Comparison of ENCODE assay signal across 8 cellular contexts in genomic region chr4:53366301-53366716, GRCh38. TPM values are rescaled to one million over a fixed set of nuclear protein-coding genes. Genes with fewer than 3 reads are reported as not detected.
A peak's percentile ranks its signal among the peaks of the same experiment; 100 is the strongest.
DNase-seq lines count a peak whose midpoint lies in the region; ATAC-seq and TF ChIP-seq lines count a peak whose summit lies in the region.

No MANE protein-coding gene starts in this region.

- CTCF ChIA-PET in HCT116 (lab: Charles Lee): no interaction called here

- H3K27me3 ChIP-seq in HCT116 (ENCODE audit: insufficient read depth, low read length): no peaks in the 10 kb centered on the region
- no peaks in the 10 kb centered on the region for H3K27me3 ChIP-seq in right lobe of liver
- no peaks in the 10 kb centered on the region for H3K27me3 ChIP-seq in vagina

- peaks cover 3 to 5% of the 10 kb centered on the region in 2 donors for H3K36me3 Mint-ChIP-seq in CD14-positive monocyte
- peaks cover 9% of the 10 kb centered on the region for H3K36me3 Mint-ChIP-seq in activated T-helper 2 cell treated with anti-CD3 and anti-CD28 coated beads, Interferon-gamma antibody, Interleukin-2, Interleukin-4, amounts not matched to agents 10 μg/mL and 5 μg/mL and 100 μg/mL, durations not matched to agents 14 hours and 24 hours and 36 hours (ENCODE audit: low read depth)

- no peak for TF ChIP-seq RAD21 in HCT116 (IDR thresholded peaks at IDR 0.05; ENCODE audit: low read depth)

- H3K9me3 Mint-ChIP-seq in CD14-positive monocyte: peaks cover 0 to 7% (median 0%) of the 10 kb centered on the region in 7 donors
- no peaks in the 10 kb centered on the region for H3K9me3 Mint-ChIP-seq in activated T-helper 2 cell treated with anti-CD3 and anti-CD28 coated beads, Interferon-gamma antibody, Interleukin-2, Interleukin-4, amounts not matched to agents 10 μg/mL and 5 μg/mL and 100 μg/mL, durations not matched to agents 14 hours and 24 hours and 36 hours

- intact Hi-C loops in CD14-positive monocyte (cut with micrococcal nuclease): loop anchor here in 1 of 2 donors (5.0 kb wide), 1 partner anchor 1524 kb away; the partner anchor contains the start of gene DCUN1D4
- intact Hi-C loops in HCT116 (cut with micrococcal nuclease): no loop called here
- intact Hi-C loops in activated T-helper 2 cell treated with anti-CD3 and anti-CD28 coated beads, Interferon-gamma antibody, Interleukin-2, Interleukin-4, amounts not matched to agents 10 μg/mL and 5 μg/mL and 100 μg/mL, durations not matched to agents 14 hours and 24 hours and 36 hours (cut with micrococcal nuclease): loop anchor here (1.0 to 10.0 kb wide), 4 partner anchors 11 to 696 kb away; partner anchors contain the start of genes CHIC2 and FIP1L1
- intact Hi-C loops in right lobe of liver (cut with DNase I): no loop called here
- intact Hi-C loops in vagina (cut with DNase I): no loop called here

- H3K9me3 ChIP-seq in HCT116 (ENCODE audit: control insufficient read depth in 1 of 2, insufficient read depth in 1 of 2, low read depth in 1 of 2, low read length in 2 of 2) (no peaks in the 10 kb centered on the region), right lobe of liver (no peaks in the 10 kb centered on the region), vagina (no peaks in the 10 kb centered on the region)

- 10% methylated on average over 8 of the region's 8 CpGs for WGBS in right lobe of liver (ENCODE audit: insufficient coverage, low coverage, low lambda C conversion rate, missing lambda C conversion rate)

- RAD21 ChIA-PET in HCT116 (lab: Charles Lee; ENCODE audit: low non-redundant PET in 1 of 2, low total read pairs in 2 of 2, uncharacterized antibody in 2 of 2, unreplicated experiment in 2 of 2): no interaction called here

- no peak for TF ChIP-seq POLR2A in HCT116 (IDR thresholded peaks at IDR 0.05; ENCODE audit: borderline replicate concordance, extremely low read depth, insufficient read depth, insufficient read length)
- no peak for TF ChIP-seq POLR2A in right lobe of liver (IDR thresholded peaks at IDR 0.05)
- no peak for TF ChIP-seq POLR2A in vagina (IDR thresholded peaks at IDR 0.05)

- peak overlapping the region; percentile 80 to 96 for H3K4me3 ChIP-seq in HCT116 (replicated peaks in 1 of 2; ENCODE audit: low read depth in 1 of 2, low read length in 2 of 2)
- peak overlapping the region; percentile 93 to 99 (median 97) for H3K4me3 ChIP-seq in right lobe of liver
- H3K4me3 ChIP-seq in vagina: peak overlapping the region; percentile 85 to 96

- BruUV-seq in HCT116 (replicated peaks; lab: Mats Ljungman, UMichigan): TSS peak; percentile 96

- H4K20me1 ChIP-seq in HCT116 (ENCODE audit: insufficient read depth): no peaks in the 10 kb centered on the region

- H3K9me2 ChIP-seq in HCT116 (ENCODE audit: insufficient read depth): no peaks in the 10 kb centered on the region

- H3K4me2 ChIP-seq in HCT116 (ENCODE audit: low read length): peak overlapping the region; percentile 94

- peaks cover 39% of the 10 kb centered on the region for H3K79me2 ChIP-seq in HCT116 (ENCODE audit: insufficient read depth, low read length)

- peak overlapping the region; percentile 70 for H3K9ac ChIP-seq in HCT116 (ENCODE audit: low read length)

- H3K27ac Mint-ChIP-seq in CD14-positive monocyte: peak overlapping the region; percentile 90 to 95 (median 93)
- peak overlapping the region; percentile 94 for H3K27ac Mint-ChIP-seq in activated T-helper 2 cell treated with anti-CD3 and anti-CD28 coated beads, Interferon-gamma antibody, Interleukin-2, Interleukin-4, amounts not matched to agents 10 μg/mL and 5 μg/mL and 100 μg/mL, durations not matched to agents 14 hours and 24 hours and 36 hours

- POLR2A ChIA-PET in HCT116 (lab: Charles Lee): interaction anchor here (0.6 kb wide), 1 partner anchor 16 kb away, joined by 3 read pairs; no protein-coding TSS in a partner anchor

- TF ChIP-seq CTCF in CD14-positive monocyte (IDR thresholded peaks at IDR 0.05) (no peak), HCT116 (IDR thresholded peaks at IDR 0.05 in 2 of 3, conservative IDR thresholded peaks at IDR 0.05 in 1 of 3; ENCODE audit: borderline replicate concordance in 1 of 3, insufficient read depth in 1 of 3, low read depth in 2 of 3, low read length in 2 of 3) (no peak), right lobe of liver (IDR thresholded peaks at IDR 0.05) (no peak), vagina (IDR thresholded peaks at IDR 0.05) (no peak)

- ATAC-seq in HCT116 (no peak), right lobe of liver (no peak), left lobe of liver (no peak), GM21619 (IDR thresholded peaks at IDR 0.05; ENCODE audit: unreplicated experiment) (no peak)

- H3K27ac ChIP-seq in HCT116 (ENCODE audit: low read depth, low read length) (no peak overlapping the region), right lobe of liver (peak overlapping the region in 2 of 3 donors; percentile 17 to 25), vagina (peak overlapping the region; percentile 66)

- DNase-seq in CD14-positive monocyte (ENCODE audit: low spot score) (no peak), HCT116 (ENCODE audit: low read depth, low spot score) (no peak), right lobe of liver (no peak), vagina (ENCODE audit: extremely low spot score in 2 of 2) (no peak), left lobe of liver (ENCODE audit: low spot score) (no peak), DMS 273 treated with DMSO at 0.1 percent for 48 hours (lab: John Stamatoyannopoulos, UW) (no peak)
- no peak for DNase-seq in activated T-helper 2 cell treated with anti-CD3 and anti-CD28 coated beads, Interferon-gamma antibody, Interleukin-2, Interleukin-4, amounts not matched to agents 10 μg/mL and 5 μg/mL and 100 μg/mL, durations not matched to agents 14 hours and 24 hours and 36 hours (ENCODE audit: low spot score)

- H2AFZ ChIP-seq in HCT116 (ENCODE audit: low read depth, low read length, poor library complexity, severe bottlenecking): peak overlapping the region; percentile 91

- peak overlapping the region; percentile 90 to 97 for H3K4me3 Mint-ChIP-seq in CD14-positive monocyte
- H3K4me3 Mint-ChIP-seq in activated T-helper 2 cell treated with anti-CD3 and anti-CD28 coated beads, Interferon-gamma antibody, Interleukin-2, Interleukin-4, amounts not matched to agents 10 μg/mL and 5 μg/mL and 100 μg/mL, durations not matched to agents 14 hours and 24 hours and 36 hours (ENCODE audit: low read depth): peak overlapping the region; percentile 95

- H3K4me1 Mint-ChIP-seq in CD14-positive monocyte: peaks cover 40% of the 10 kb centered on the region
- peaks cover 33% of the 10 kb centered on the region for H3K4me1 Mint-ChIP-seq in activated T-helper 2 cell treated with anti-CD3 and anti-CD28 coated beads, Interferon-gamma antibody, Interleukin-2, Interleukin-4, amounts not matched to agents 10 μg/mL and 5 μg/mL and 100 μg/mL, durations not matched to agents 14 hours and 24 hours and 36 hours (ENCODE audit: low read depth)

- peaks cover 7 to 15% of the 10 kb centered on the region in 2 experiments; a peak in 2 of 4 replicates for H3K4me1 ChIP-seq in HCT116 (ENCODE audit: control insufficient read depth in 1 of 2, insufficient read depth in 2 of 2, low read length in 2 of 2)
- H3K4me1 ChIP-seq in right lobe of liver: peaks cover 0 to 24% (median 5%) of the 10 kb centered on the region in 4 donors
- H3K4me1 ChIP-seq in vagina: peaks cover 47% of the 10 kb centered on the region

- H3K36me3 ChIP-seq in HCT116 (ENCODE audit: control insufficient read depth in 1 of 2, insufficient read depth in 2 of 2, low read length in 2 of 2) (no peaks in the 10 kb centered on the region), right lobe of liver (no peaks in the 10 kb centered on the region), vagina (no peaks in the 10 kb centered on the region)

- H3K27me3 Mint-ChIP-seq in CD14-positive monocyte (ENCODE audit: low read depth in 3 of 3): peaks cover 6 to 11% (median 6%) of the 10 kb centered on the region in 3 donors
- H3K27me3 Mint-ChIP-seq in activated T-helper 2 cell treated with anti-CD3 and anti-CD28 coated beads, Interferon-gamma antibody, Interleukin-2, Interleukin-4, amounts not matched to agents 10 μg/mL and 5 μg/mL and 100 μg/mL, durations not matched to agents 14 hours and 24 hours and 36 hours (ENCODE audit: low read depth): peaks cover 22% of the 10 kb centered on the region

TF ChIP-seq in HCT116, 20 proteins besides CTCF, POLR2A, EP300 and RAD21 (continues in another document):
- TF ChIP-seq EGR1 (IDR thresholded peaks at IDR 0.05; ENCODE audit: low read depth): no peak

RNA-seq across cellular contexts. Expression of gene SCFD2, which starts 0.4 kb away (rescaled TPM):
- 1 to 10 TPM; 5.4 to 9.4 TPM for polyA plus RNA-seq in CD14-positive monocyte
- 13.6 TPM for total RNA-seq in HCT116 (2021; ENCODE audit: unreplicated experiment)
- 5.5 and 6.5 TPM in 2 replicates for polyA plus RNA-seq in HCT116 (2012)
- 26.3 and 31.7 TPM in 2 replicates for total RNA-seq in activated T-helper 2 cell treated with anti-CD3 and anti-CD28 coated beads, Interferon-gamma antibody, Interleukin-2, Interleukin-4, amounts not matched to agents 10 μg/mL and 5 μg/mL and 100 μg/mL, durations not matched to agents 14 hours and 24 hours and 36 hours
- 10 to 100 TPM in 3 of 6 experiments, 1 to 10 TPM in 3; 7.6 to 17.1 (median 10.3) TPM for total RNA-seq in right lobe of liver
- total RNA-seq in vagina: 33.1 TPM
- 9.4 TPM for total RNA-seq in left lobe of liver

RNA-seq across cellular contexts. Expression of gene FIP1L1, which starts 11.1 kb away (rescaled TPM):
- 10 to 100 TPM; 25.4 to 36.9 TPM for polyA plus RNA-seq in CD14-positive monocyte
- total RNA-seq in HCT116 (2021; ENCODE audit: unreplicated experiment) (63.6 TPM), right lobe of liver (10 to 100 TPM; 12.9 to 19.7 (median 18.9) TPM), vagina (31.7 TPM), left lobe of liver (13.4 TPM)
- polyA plus RNA-seq in HCT116 (2012): 50.9 and 62.4 TPM in 2 replicates
- 95.0 and 99.2 TPM in 2 replicates for total RNA-seq in activated T-helper 2 cell treated with anti-CD3 and anti-CD28 coated beads, Interferon-gamma antibody, Interleukin-2, Interleukin-4, amounts not matched to agents 10 μg/mL and 5 μg/mL and 100 μg/mL, durations not matched to agents 14 hours and 24 hours and 36 hours
